Comparison of ENCODE assay signal across 24 cellular contexts in the genomic region with DNA sequence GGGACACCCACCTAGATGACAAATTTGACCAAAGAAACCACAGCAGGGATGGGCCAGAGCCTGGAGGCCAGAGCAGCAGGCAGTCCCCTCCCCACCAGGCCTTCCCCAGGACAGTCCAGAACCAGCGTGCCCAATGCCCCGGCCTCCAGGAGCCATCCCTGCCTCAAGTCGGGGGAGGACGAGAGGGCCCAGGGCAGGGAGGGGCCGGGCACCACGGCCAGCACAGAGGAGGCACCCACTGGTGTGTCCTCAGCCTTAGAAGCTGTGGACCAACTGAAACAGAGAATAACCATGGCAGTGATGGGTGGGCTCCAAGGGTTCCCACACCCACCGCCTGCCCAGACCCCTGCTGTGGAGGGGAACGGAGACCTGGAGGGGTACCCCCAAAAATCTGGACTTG. TPM values are rescaled to one million over a fixed set of nuclear protein-coding genes. Genes with fewer than 3 reads are reported as not detected.
A peak's percentile ranks its signal among the peaks of the same experiment; 100 is the strongest.
DNase-seq lines count a peak whose midpoint lies in the region; ATAC-seq and TF ChIP-seq lines count a peak whose summit lies in the region.
"Had no signal": no experiment of that assay in that cellular context is flagged by ENCODE, and none has a peak within 500 bp of the region (broad histone marks: within the 10 kb centered on the region; RNA-seq: fewer than 3 reads in every experiment).

No MANE protein-coding gene starts in this region.

- H3K4me2 ChIP-seq in neural progenitor cell, result no peak overlapping the region

- intact Hi-C loops in activated CD4-positive, alpha-beta T cell treated with anti-CD3 and anti-CD28 coated beads, Interleukin-2, amount 10 ng/mL, durations not matched to agents 24 days and 14 days (cut with micrococcal nuclease), result no loop called here
- intact Hi-C loops in activated CD4-positive, alpha-beta T cell treated with anti-CD3 and anti-CD28 coated beads for 36 hours (cut with DNase I, micrococcal nuclease), result no loop called here

- H3K27ac ChIP-seq in neural progenitor cell, result no peak overlapping the region
- H3K27ac ChIP-seq: foreskin keratinocyte, stomach had no signal

- peaks cover 44% of the 10 kb centered on the region for H3K4me1 ChIP-seq in neural progenitor cell

- H3K4me1 Mint-ChIP-seq in activated CD4-positive, alpha-beta T cell treated with anti-CD3 and anti-CD28 coated beads, Interleukin-2, amount 10 ng/mL, durations not matched to agents 24 days and 14 days, result peaks cover 47% of the 10 kb centered on the region
- peaks cover 84% of the 10 kb centered on the region for H3K4me1 Mint-ChIP-seq in activated CD4-positive, alpha-beta T cell treated with anti-CD3 and anti-CD28 coated beads for 36 hours
- H3K4me1 Mint-ChIP-seq in central memory CD8-positive, alpha-beta T cell, result peaks cover 48% of the 10 kb centered on the region
- peaks cover 70% of the 10 kb centered on the region for H3K4me1 Mint-ChIP-seq in neural progenitor cell

- no peak for TF ChIP-seq CTCF in neural progenitor cell (IDR thresholded peaks at IDR 0.05)

- peak overlapping the region; percentile 10 for H3K4me3 Mint-ChIP-seq in activated CD4-positive, alpha-beta T cell treated with anti-CD3 and anti-CD28 coated beads, Interleukin-2, amount 10 ng/mL, durations not matched to agents 24 days and 14 days
- H3K4me3 Mint-ChIP-seq in activated CD4-positive, alpha-beta T cell treated with anti-CD3 and anti-CD28 coated beads for 36 hours, result no peak overlapping the region
- H3K4me3 Mint-ChIP-seq in central memory CD8-positive, alpha-beta T cell, result peak overlapping the region; percentile 70
- peak overlapping the region; percentile 52 for H3K4me3 Mint-ChIP-seq in neural progenitor cell
- H3K4me3 Mint-ChIP-seq: activated CD4-positive, alpha-beta memory T cell treated with anti-CD3 and anti-CD28 coated beads, Interleukin-2, amount 10 ng/mL, durations not matched to agents 7 days and 5 days; activated naive CD8-positive, alpha-beta T cell had no signal

- peaks cover 6% of the 10 kb centered on the region for H3K27me3 Mint-ChIP-seq in activated CD4-positive, alpha-beta T cell treated with anti-CD3 and anti-CD28 coated beads, Interleukin-2, amount 10 ng/mL, durations not matched to agents 24 days and 14 days
- H3K27me3 Mint-ChIP-seq in activated CD4-positive, alpha-beta T cell treated with anti-CD3 and anti-CD28 coated beads for 36 hours, result no peaks in the 10 kb centered on the region
- H3K27me3 Mint-ChIP-seq in central memory CD8-positive, alpha-beta T cell, result no peaks in the 10 kb centered on the region
- H3K27me3 Mint-ChIP-seq in neural progenitor cell (ENCODE audit: insufficient read depth, low read depth), result peaks cover 6% of the 10 kb centered on the region
- H3K27me3 Mint-ChIP-seq: activated naive CD8-positive, alpha-beta T cell had no signal

- H3K9me3 Mint-ChIP-seq in activated CD4-positive, alpha-beta T cell treated with anti-CD3 and anti-CD28 coated beads, Interleukin-2, amount 10 ng/mL, durations not matched to agents 24 days and 14 days, result no peaks in the 10 kb centered on the region
- no peaks in the 10 kb centered on the region for H3K9me3 Mint-ChIP-seq in activated CD4-positive, alpha-beta T cell treated with anti-CD3 and anti-CD28 coated beads for 36 hours (ENCODE audit: low read depth)
- H3K9me3 Mint-ChIP-seq in central memory CD8-positive, alpha-beta T cell, result no peaks in the 10 kb centered on the region
- no peaks in the 10 kb centered on the region for H3K9me3 Mint-ChIP-seq in neural progenitor cell
- H3K9me3 Mint-ChIP-seq: activated CD4-positive, alpha-beta memory T cell treated with anti-CD3 and anti-CD28 coated beads, Interleukin-2, amount 10 ng/mL, durations not matched to agents 7 days and 5 days had no signal

- no peak overlapping the region for H3K9ac ChIP-seq in neural progenitor cell

- no peaks in the 10 kb centered on the region for H3K79me2 ChIP-seq in neural progenitor cell (ENCODE audit: low read depth)
- H3K79me2 ChIP-seq: hepatocyte had no signal

- H3K27ac Mint-ChIP-seq in activated CD4-positive, alpha-beta T cell treated with anti-CD3 and anti-CD28 coated beads, Interleukin-2, amount 10 ng/mL, durations not matched to agents 24 days and 14 days, result no peak overlapping the region
- H3K27ac Mint-ChIP-seq in activated CD4-positive, alpha-beta T cell treated with anti-CD3 and anti-CD28 coated beads for 36 hours, result no peak overlapping the region
- H3K27ac Mint-ChIP-seq in central memory CD8-positive, alpha-beta T cell (ENCODE audit: low read depth), result no peak overlapping the region
- H3K27ac Mint-ChIP-seq in neural progenitor cell, result no peak overlapping the region
- H3K27ac Mint-ChIP-seq: activated naive CD8-positive, alpha-beta T cell had no signal

- H3F3A ChIP-seq in neural progenitor cell (ENCODE audit: low read depth), result peaks cover 18% of the 10 kb centered on the region

- POLR2A ChIA-PET in activated CD4-positive, alpha-beta T cell treated with anti-CD3 and anti-CD28 coated beads for 36 hours (lab: Charles Lee), result no interaction called here

- H3K9me3 ChIP-seq in neural progenitor cell (ENCODE audit: low read depth), result no peaks in the 10 kb centered on the region
- H3K9me3 ChIP-seq: stomach had no signal

- no peak for ATAC-seq in activated CD4-positive, alpha-beta T cell treated with anti-CD3 and anti-CD28 coated beads for 36 hours
- no peak for ATAC-seq in central memory CD8-positive, alpha-beta T cell (replicated peaks; ENCODE audit: extremely low read depth, poor library complexity, severe bottlenecking)
- ATAC-seq in HG02970 (IDR thresholded peaks at IDR 0.05; ENCODE audit: low FRiP score, unreplicated experiment), result no peak
- ATAC-seq: foreskin keratinocyte had no signal

- DNase-seq in activated CD4-positive, alpha-beta T cell treated with anti-CD3 and anti-CD28 coated beads, Interleukin-2, amount 10 ng/mL, durations not matched to agents 24 days and 14 days, result no peak
- no peak for DNase-seq in activated CD4-positive, alpha-beta T cell treated with anti-CD3 and anti-CD28 coated beads for 36 hours
- peak; percentile 61 for DNase-seq in H7
- DNase-seq in central memory CD8-positive, alpha-beta T cell (ENCODE audit: low spot score in 2 of 2), result no peak
- DNase-seq in neural progenitor cell (ENCODE audit: low spot score), result no peak
- no peak for DNase-seq in NCI-H1092 treated with DMSO at 0.1 percent for 48 hours (lab: John Stamatoyannopoulos, UW)
- DNase-seq in NCI-H2171 treated with DMSO at 0.1 percent for 48 hours (lab: John Stamatoyannopoulos, UW), result no peak
- DNase-seq: 8988T; activated CD4-positive, alpha-beta memory T cell treated with anti-CD3 and anti-CD28 coated beads, Interleukin-2, amount 10 ng/mL, durations not matched to agents 7 days and 5 days; cerebellar nuclear complex; DMS 273 treated with DMSO at 0.1 percent for 48 hours; effector CD4-positive, alpha-beta T cell; foreskin keratinocyte; MM.1S; NCI-H1436 treated with DMSO at 0.1 percent for 48 hours; NCI-H526; retina; RPMI8226; stomach; T-helper 9 cell; trophoblast cell had no signal

- H2AFZ ChIP-seq in neural progenitor cell (replicated peaks), result no peak overlapping the region
- H2AFZ ChIP-seq: hepatocyte had no signal

- CTCF ChIA-PET in activated CD4-positive, alpha-beta T cell treated with anti-CD3 and anti-CD28 coated beads for 36 hours (lab: Charles Lee), result no interaction called here

- no peaks in the 10 kb centered on the region for H3K36me3 Mint-ChIP-seq in activated CD4-positive, alpha-beta T cell treated with anti-CD3 and anti-CD28 coated beads, Interleukin-2, amount 10 ng/mL, durations not matched to agents 24 days and 14 days (ENCODE audit: low read depth)
- no peaks in the 10 kb centered on the region for H3K36me3 Mint-ChIP-seq in activated CD4-positive, alpha-beta T cell treated with anti-CD3 and anti-CD28 coated beads for 36 hours (ENCODE audit: low read depth)
- H3K36me3 Mint-ChIP-seq in central memory CD8-positive, alpha-beta T cell (ENCODE audit: insufficient read depth), result peaks cover 4% of the 10 kb centered on the region
- H3K36me3 Mint-ChIP-seq in neural progenitor cell, result no peaks in the 10 kb centered on the region
- H3K36me3 Mint-ChIP-seq: activated naive CD8-positive, alpha-beta T cell had no signal

- H3K27me3 ChIP-seq in H7 (ENCODE audit: control insufficient read depth, insufficient read depth, low read length) (peaks cover 6% of the 10 kb centered on the region; the same call in 1 of the 2 replicates), neural progenitor cell (no peaks in the 10 kb centered on the region)
- H3K27me3 ChIP-seq: hepatocyte had no signal

- H3K4me3 ChIP-seq in H7 (ENCODE audit: insufficient read depth, low read depth, low read length) (no peak overlapping the region), neural progenitor cell (no peak overlapping the region)
- H3K4me3 ChIP-seq: hepatocyte, stomach had no signal

- H3K36me3 ChIP-seq in H7 (replicated peaks; ENCODE audit: control insufficient read depth, insufficient read depth, low read length) (no peaks in the 10 kb centered on the region), neural progenitor cell (no peaks in the 10 kb centered on the region)
- H3K36me3 ChIP-seq: stomach had no signal

- peaks cover 78% of the 10 kb centered on the region for H4K20me1 ChIP-seq in neural progenitor cell (ENCODE audit: low read depth)

RNA-seq across cellular contexts. Expression of a gene that starts 28.3 kb away (rescaled TPM):
- total RNA-seq in activated CD4-positive, alpha-beta T cell treated with anti-CD3 and anti-CD28 coated beads, Interleukin-2, amount 10 ng/mL, durations not matched to agents 24 days and 14 days, result 83.0 and 85.4 TPM in 2 replicates
- total RNA-seq in activated CD4-positive, alpha-beta T cell treated with anti-CD3 and anti-CD28 coated beads for 36 hours, result 10 to 100 TPM; 64.1 to 68.3 TPM
- total RNA-seq in H7 (2014; rRNA removed; shearing (Covaris generic)), result 39.8 and 56.4 TPM in 2 replicates
- 53.7 and 67.4 TPM in 2 replicates for total RNA-seq in neural progenitor cell (ENCODE audit: low replicate concordance)
